ENCODE assay signal across 22 cellular contexts in genomic region chr11:12922980-12923507, GRCh38.
"Had no signal": no experiment of that assay in that cellular context is flagged by ENCODE, and none has a peak within 500 bp of the region (broad histone marks: within the 10 kb centered on the region; RNA-seq: fewer than 3 reads in every experiment).

No MANE protein-coding gene starts in this region.

- H3K27ac Mint-ChIP-seq: activated CD4-positive, alpha-beta T cell treated with anti-CD3 and anti-CD28 coated beads, Interleukin-2, amount 10 ng/mL, durations not matched to agents 24 days and 14 days; activated CD8-positive, alpha-beta T cell treated with anti-CD3 and anti-CD28 coated beads for 36 hours; activated naive CD8-positive, alpha-beta T cell treated with anti-CD3 and anti-CD28 coated beads for 36 hours; activated T-helper 17 cell treated with anti-CD3 and anti-CD28 coated beads, Interleukin-2, amount 50 U/mL, for 72 hours; dendritic cell treated with granulocyte-macrophage colony-stimulating factor and Interleukin-4, amounts not matched to agents 40 ng/mL and 50 ng/mL, for 4 days; memory B cell; stimulated activated effector memory CD8-positive, alpha-beta T cell treated with anti-CD3 and anti-CD28 coated beads, Interleukin-12 subunit alpha, Interleukin-12 subunit beta, amount 100 ng/mL, for 72 hours; T-cell had no signal

- H3K4me1 Mint-ChIP-seq: activated CD4-positive, alpha-beta T cell treated with anti-CD3 and anti-CD28 coated beads, Interleukin-2, amount 10 ng/mL, durations not matched to agents 24 days and 14 days; activated naive CD8-positive, alpha-beta T cell treated with anti-CD3 and anti-CD28 coated beads for 36 hours; activated T-helper 17 cell treated with anti-CD3 and anti-CD28 coated beads, Interleukin-2, amount 50 U/mL, for 72 hours; memory B cell; naive B cell; stimulated activated effector memory CD8-positive, alpha-beta T cell treated with anti-CD3 and anti-CD28 coated beads, Interleukin-12 subunit alpha, Interleukin-12 subunit beta, amount 100 ng/mL, for 72 hours; T-cell had no signal

- H3K36me3 Mint-ChIP-seq: activated naive CD8-positive, alpha-beta T cell treated with anti-CD3 and anti-CD28 coated beads for 36 hours; memory B cell; naive B cell; stimulated activated effector memory CD8-positive, alpha-beta T cell treated with anti-CD3 and anti-CD28 coated beads, Interleukin-12 subunit alpha, Interleukin-12 subunit beta, amount 100 ng/mL, for 72 hours; T-cell had no signal

- H3K27me3 Mint-ChIP-seq: dendritic cell treated with granulocyte-macrophage colony-stimulating factor and Interleukin-4, amounts not matched to agents 40 ng/mL and 50 ng/mL, for 4 days had no signal

- H3K9me3 Mint-ChIP-seq: activated CD4-positive, alpha-beta T cell treated with anti-CD3 and anti-CD28 coated beads, Interleukin-2, amount 10 ng/mL, durations not matched to agents 24 days and 14 days; activated CD8-positive, alpha-beta T cell treated with anti-CD3 and anti-CD28 coated beads for 36 hours; activated naive CD8-positive, alpha-beta T cell treated with anti-CD3 and anti-CD28 coated beads for 36 hours; activated T-helper 17 cell treated with anti-CD3 and anti-CD28 coated beads, Interleukin-2, amount 50 U/mL, for 72 hours; dendritic cell treated with granulocyte-macrophage colony-stimulating factor and Interleukin-4, amounts not matched to agents 40 ng/mL and 50 ng/mL, for 4 days; memory B cell; stimulated activated effector memory CD8-positive, alpha-beta T cell treated with anti-CD3 and anti-CD28 coated beads, Interleukin-12 subunit alpha, Interleukin-12 subunit beta, amount 100 ng/mL, for 72 hours; T-cell had no signal

- ATAC-seq: activated CD8-positive, alpha-beta T cell treated with anti-CD3 and anti-CD28 coated beads for 36 hours; activated T-helper 17 cell treated with anti-CD3 and anti-CD28 coated beads, Interleukin-2, amount 50 U/mL, for 72 hours; body of pancreas; esophagus mucosa; mucosa of descending colon; stimulated activated effector memory CD8-positive, alpha-beta T cell treated with anti-CD3 and anti-CD28 coated beads, Interleukin-12 subunit alpha, Interleukin-12 subunit beta, amount 100 ng/mL, for 72 hours; T-cell had no signal

- DNase-seq: activated CD4-positive, alpha-beta T cell treated with anti-CD3 and anti-CD28 coated beads, Interleukin-2, amount 10 ng/mL, durations not matched to agents 24 days and 14 days; activated CD8-positive, alpha-beta T cell treated with anti-CD3 and anti-CD28 coated beads for 36 hours; activated naive CD4-positive, alpha-beta T cell; activated naive CD8-positive, alpha-beta T cell treated with anti-CD3 and anti-CD28 coated beads for 36 hours; activated T-cell treated with anti-CD3 and anti-CD28 coated beads, Interleukin-2, amount 50 U/mL, for 1 hour; body of pancreas; effector CD8-positive, alpha-beta T cell; foreskin melanocyte; head of caudate nucleus; kidney glomerular epithelial cell; mucosa of descending colon; naive B cell; sigmoid colon; stimulated activated CD4-positive, alpha-beta T cell treated with anti-CD3 and anti-CD28 coated beads, Interleukin-4, amount 100 ng/mL, for 24 hours; stomach; T-cell; upper lobe of left lung had no signal

- H3K4me3 Mint-ChIP-seq: activated CD4-positive, alpha-beta T cell treated with anti-CD3 and anti-CD28 coated beads, Interleukin-2, amount 10 ng/mL, durations not matched to agents 24 days and 14 days; activated CD8-positive, alpha-beta T cell treated with anti-CD3 and anti-CD28 coated beads for 36 hours; activated naive CD8-positive, alpha-beta T cell treated with anti-CD3 and anti-CD28 coated beads for 36 hours; activated T-helper 17 cell treated with anti-CD3 and anti-CD28 coated beads, Interleukin-2, amount 50 U/mL, for 72 hours; dendritic cell treated with granulocyte-macrophage colony-stimulating factor and Interleukin-4, amounts not matched to agents 40 ng/mL and 50 ng/mL, for 4 days; memory B cell; naive B cell; stimulated activated effector memory CD8-positive, alpha-beta T cell treated with anti-CD3 and anti-CD28 coated beads, Interleukin-12 subunit alpha, Interleukin-12 subunit beta, amount 100 ng/mL, for 72 hours; T-cell had no signal
